9 cellular contexts compared by ENCODE assay signal in genomic region chr22:33274214-33274828, GRCh38.
A peak's percentile ranks its signal among the peaks of the same experiment; 100 is the strongest.
DNase-seq lines count a peak whose midpoint lies in the region; ATAC-seq and TF ChIP-seq lines count a peak whose summit lies in the region.
"Had no signal": no experiment of that assay in that cellular context is flagged by ENCODE, and none has a peak within 500 bp of the region (broad histone marks: within the 10 kb centered on the region; RNA-seq: fewer than 3 reads in every experiment).

No MANE protein-coding gene starts in this region.

- H3K27me3 Mint-ChIP-seq in activated T-cell treated with anti-CD3 and anti-CD28 coated beads, Interleukin-2, amount 50 U/mL, for 4 hours (ENCODE audit: low read depth), result no peaks in the 10 kb centered on the region
- no peaks in the 10 kb centered on the region for H3K27me3 Mint-ChIP-seq in stimulated activated memory B cell treated with anti-CD40 and anti-IgM and Interleukin-4, amounts not matched to agents 10 μg/mL and 1 μg/mL and 100 μg/mL, for 72 hours

- no peaks in the 10 kb centered on the region for H3K9me3 Mint-ChIP-seq in activated T-cell treated with anti-CD3 and anti-CD28 coated beads, Interleukin-2, amount 50 U/mL, for 4 hours
- no peaks in the 10 kb centered on the region for H3K9me3 Mint-ChIP-seq in stimulated activated memory B cell treated with anti-CD40 and anti-IgM and Interleukin-4, amounts not matched to agents 10 μg/mL and 1 μg/mL and 100 μg/mL, for 72 hours

- no peak overlapping the region for H3K4me3 ChIP-seq in NB4 (ENCODE audit: low read depth, low read length)

- ATAC-seq in activated T-cell treated with anti-CD3 and anti-CD28 coated beads, Interleukin-2, amount 50 U/mL, for 4 hours, result no peak
- ATAC-seq in stimulated activated memory B cell treated with anti-CD40 and anti-IgM and Interleukin-4, amounts not matched to agents 10 μg/mL and 1 μg/mL and 100 μg/mL, for 72 hours, result no peak

- TF ChIP-seq POLR2A in NB4 (IDR thresholded peaks at IDR 0.05; ENCODE audit: extremely low read depth, insufficient read length) (no peak), erythroblast (IDR thresholded peaks at IDR 0.05; ENCODE audit: low read length) (no peak)

- H3K36me3 Mint-ChIP-seq in activated T-cell treated with anti-CD3 and anti-CD28 coated beads, Interleukin-2, amount 50 U/mL, for 4 hours (ENCODE audit: insufficient read depth), result no peaks in the 10 kb centered on the region
- H3K36me3 Mint-ChIP-seq in stimulated activated memory B cell treated with anti-CD40 and anti-IgM and Interleukin-4, amounts not matched to agents 10 μg/mL and 1 μg/mL and 100 μg/mL, for 72 hours, result peaks cover 21% of the 10 kb centered on the region

- peak; percentile 27 to 30 for DNase-seq in activated T-cell treated with anti-CD3 and anti-CD28 coated beads, Interleukin-2, amount 50 U/mL, for 48 hours
- DNase-seq in activated T-cell treated with anti-CD3 and anti-CD28 coated beads, Interleukin-2, amount 50 U/mL, for 4 hours, result no peak
- DNase-seq in NB4 (ENCODE audit: low read depth), result peak; percentile 50
- peak; percentile 31 to 53 for DNase-seq in erythroblast (lab: John Stamatoyannopoulos, UW)
- DNase-seq in DMS79 treated with DMSO at 0.1 percent for 48 hours (lab: John Stamatoyannopoulos, UW), result no peak
- no peak for DNase-seq in HuH-7.5 (ENCODE audit: low spot score)
- no peak for DNase-seq in cerebellum (ENCODE audit: low spot score)
- DNase-seq: NCI-H510A had no signal

- H3K4me1 Mint-ChIP-seq in activated T-cell treated with anti-CD3 and anti-CD28 coated beads, Interleukin-2, amount 50 U/mL, for 4 hours (ENCODE audit: low read depth), result no peaks in the 10 kb centered on the region
- H3K4me1 Mint-ChIP-seq in stimulated activated memory B cell treated with anti-CD40 and anti-IgM and Interleukin-4, amounts not matched to agents 10 μg/mL and 1 μg/mL and 100 μg/mL, for 72 hours, result peaks cover 53% of the 10 kb centered on the region

- no peak overlapping the region for H3K4me3 Mint-ChIP-seq in activated T-cell treated with anti-CD3 and anti-CD28 coated beads, Interleukin-2, amount 50 U/mL, for 4 hours
- no peak overlapping the region for H3K4me3 Mint-ChIP-seq in stimulated activated memory B cell treated with anti-CD40 and anti-IgM and Interleukin-4, amounts not matched to agents 10 μg/mL and 1 μg/mL and 100 μg/mL, for 72 hours

- peak; percentile 79 for TF ChIP-seq CTCF in NB4 (IDR thresholded peaks at IDR 0.05; ENCODE audit: low read depth, low read length)

- peak overlapping the region; percentile 88 for H3K27ac Mint-ChIP-seq in stimulated activated memory B cell treated with anti-CD40 and anti-IgM and Interleukin-4, amounts not matched to agents 10 μg/mL and 1 μg/mL and 100 μg/mL, for 72 hours

Comparison
In these comparisons a context has a peak if more than half of its experiments do, and no peak if none do; other contexts are left out.
1. DNase-seq: peak in activated T-cell treated with anti-CD3 and anti-CD28 coated beads, Interleukin-2, amount 50 U/mL, for 48 hours (2 of 2), NB4 (single experiment) and erythroblast (2 of 2); none in activated T-cell treated with anti-CD3 and anti-CD28 coated beads, Interleukin-2, amount 50 U/mL, for 4 hours (single experiment), DMS79 treated with DMSO at 0.1 percent for 48 hours (single experiment), HuH-7.5 (single experiment) and cerebellum (single experiment).